ENCODE assay signal across 14 cellular contexts in genomic region chr1:245952383-245952989, GRCh38.
DNase-seq lines count a peak whose midpoint lies in the region; ATAC-seq and TF ChIP-seq lines count a peak whose summit lies in the region.
"Had no signal": no experiment of that assay in that cellular context is flagged by ENCODE, and none has a peak within 500 bp of the region (broad histone marks: within the 10 kb centered on the region; RNA-seq: fewer than 3 reads in every experiment).

No MANE protein-coding gene starts in this region.

- no peak overlapping the region; the same call in 1 of the 2 replicates for H2AFZ ChIP-seq in OCI-LY3 (ENCODE audit: low read depth, low read length)

- peak overlapping the region; percentile 89 for H3K27ac ChIP-seq in CD4-positive, CD25-positive, alpha-beta regulatory T cell (ENCODE audit: insufficient read depth, low read length, poor library complexity, severe bottlenecking)
- H3K27ac ChIP-seq in OCI-LY3 (ENCODE audit: low read length): no peak overlapping the region

- peaks cover 7 to 30% (median 24%) of the 10 kb centered on the region in 4 donors for H3K4me1 Mint-ChIP-seq in CD4-positive, CD25-positive, alpha-beta regulatory T cell
- H3K4me1 Mint-ChIP-seq in endothelial cell (ENCODE audit: unreplicated experiment) (peaks cover 7% of the 10 kb centered on the region), Calu3 (ENCODE audit: low read depth, unreplicated experiment) (peaks cover 10% of the 10 kb centered on the region)

- intact Hi-C loops in Calu3 (cut with micrococcal nuclease; ENCODE audit: unreplicated experiment): no loop called here

- CTCF ChIA-PET in Calu3 (lab: Charles Lee): no interaction called here

- H3K4me3 Mint-ChIP-seq in CD4-positive, CD25-positive, alpha-beta regulatory T cell: peak overlapping the region; percentile 48 to 79 (median 68)
- no peak overlapping the region for H3K4me3 Mint-ChIP-seq in endothelial cell (ENCODE audit: unreplicated experiment)
- no peak overlapping the region for H3K4me3 Mint-ChIP-seq in Calu3 (ENCODE audit: low read depth, unreplicated experiment)

- H3K9me3 ChIP-seq in CD4-positive, CD25-positive, alpha-beta regulatory T cell (ENCODE audit: control insufficient read depth in 2 of 2, low read length in 2 of 2): no peaks in the 10 kb centered on the region
- no peaks in the 10 kb centered on the region for H3K9me3 ChIP-seq in OCI-LY3 (ENCODE audit: insufficient read depth, low read length)
- H3K9me3 ChIP-seq: testis had no signal

- no peak overlapping the region for H3K9ac ChIP-seq in OCI-LY3 (ENCODE audit: low read length)

- no TSS peak for BruUV-seq in Calu3 (replicated peaks; lab: Mats Ljungman, UMichigan)

- peak overlapping the region in 2 of 3 donors; percentile 84 to 100 for H3K27ac Mint-ChIP-seq in CD4-positive, CD25-positive, alpha-beta regulatory T cell
- H3K27ac Mint-ChIP-seq in endothelial cell (ENCODE audit: unreplicated experiment): no peak overlapping the region
- H3K27ac Mint-ChIP-seq in Calu3 (ENCODE audit: unreplicated experiment): no peak overlapping the region
- H3K27ac Mint-ChIP-seq: progenitor cell of endocrine pancreas had no signal

- H4K20me1 ChIP-seq in OCI-LY3 (ENCODE audit: insufficient read depth, low read length): no peaks in the 10 kb centered on the region

- peaks cover 0 to 1% (median 0%) of the 10 kb centered on the region in 7 donors for H3K9me3 Mint-ChIP-seq in CD4-positive, CD25-positive, alpha-beta regulatory T cell
- H3K9me3 Mint-ChIP-seq in endothelial cell (ENCODE audit: unreplicated experiment) (no peaks in the 10 kb centered on the region), Calu3 (ENCODE audit: low read depth, unreplicated experiment) (peaks cover 3% of the 10 kb centered on the region)

- peaks cover 50% of the 10 kb centered on the region for H3K4me1 ChIP-seq in CD4-positive, CD25-positive, alpha-beta regulatory T cell (ENCODE audit: control insufficient read depth, insufficient read depth, low read length, poor library complexity, severe bottlenecking)
- peaks cover 23% of the 10 kb centered on the region for H3K4me1 ChIP-seq in OCI-LY3 (ENCODE audit: low read length)
- H3K4me1 ChIP-seq: testis had no signal

- peak overlapping the region; percentile 85 for H3K4me2 ChIP-seq in OCI-LY3 (ENCODE audit: low read length)

- no peaks in the 10 kb centered on the region for H3K79me2 ChIP-seq in OCI-LY3 (ENCODE audit: low read length)

- no peaks in the 10 kb centered on the region for H3K36me3 ChIP-seq in CD4-positive, CD25-positive, alpha-beta regulatory T cell (ENCODE audit: control insufficient read depth, insufficient read depth, low read length)
- H3K36me3 ChIP-seq in OCI-LY3 (replicated peaks; ENCODE audit: low read depth, low read length): no peaks in the 10 kb centered on the region

- ATAC-seq in CD4-positive, CD25-positive, alpha-beta regulatory T cell (ENCODE audit: low read depth in 2 of 2): no peak
- ATAC-seq in HG02970 (IDR thresholded peaks at IDR 0.05; ENCODE audit: low FRiP score, unreplicated experiment): no peak

- no peak for DNase-seq in CD4-positive, CD25-positive, alpha-beta regulatory T cell
- DNase-seq in GM13977 (ENCODE audit: low spot score) (peak; percentile 17), left kidney (ENCODE audit: low read depth, low spot score) (peak; percentile 87), endothelial cell (ENCODE audit: low spot score) (no peak), Calu3 (no peak), NCI-H1092 (lab: John Stamatoyannopoulos, UW) (no peak)
- DNase-seq: cortex of kidney, glutamatergic neuron, NCI-H2171 treated with DMSO at 0.1 percent for 48 hours, SHP77, testis had no signal

- in situ Hi-C loops in GM13977 (cut with MboI; ENCODE audit: low pct_unique_long_range_greater_than_20kb, low sequenced_read_pairs, unreplicated experiment): no loop called here

- peak overlapping the region; percentile 78 for H3K4me3 ChIP-seq in CD4-positive, CD25-positive, alpha-beta regulatory T cell (ENCODE audit: low read depth, low read length)
- H3K4me3 ChIP-seq in OCI-LY3 (ENCODE audit: low read length): no peak overlapping the region
- H3K4me3 ChIP-seq: testis had no signal

- H3K27me3 Mint-ChIP-seq in CD4-positive, CD25-positive, alpha-beta regulatory T cell: no peaks in the 10 kb centered on the region
- H3K27me3 Mint-ChIP-seq in endothelial cell (ENCODE audit: unreplicated experiment) (no peaks in the 10 kb centered on the region), Calu3 (ENCODE audit: unreplicated experiment) (no peaks in the 10 kb centered on the region)
- H3K27me3 Mint-ChIP-seq: progenitor cell of endocrine pancreas had no signal

- TF ChIP-seq CTCF in GM13977 (IDR thresholded peaks at IDR 0.05; ENCODE audit: extremely low read depth, insufficient read depth, missing control alignments): no peak
- TF ChIP-seq CTCF in OCI-LY3 (IDR thresholded peaks at IDR 0.05; ENCODE audit: low read depth, low read length): no peak
- no peak for TF ChIP-seq CTCF in endothelial cell (IDR thresholded peaks at IDR 0.05; ENCODE audit: unreplicated experiment)
- no peak for TF ChIP-seq CTCF in Calu3 (IDR thresholded peaks at IDR 0.05; ENCODE audit: unreplicated experiment)

- H3K27me3 ChIP-seq in CD4-positive, CD25-positive, alpha-beta regulatory T cell (ENCODE audit: control insufficient read depth, insufficient read depth, low read length): no peaks in the 10 kb centered on the region
- H3K27me3 ChIP-seq in OCI-LY3 (ENCODE audit: low read depth, low read length): no peaks in the 10 kb centered on the region
- H3K27me3 ChIP-seq: testis had no signal

- H3K36me3 Mint-ChIP-seq in CD4-positive, CD25-positive, alpha-beta regulatory T cell: peaks cover 2% of the 10 kb centered on the region
- no peaks in the 10 kb centered on the region for H3K36me3 Mint-ChIP-seq in endothelial cell (ENCODE audit: low read depth, unreplicated experiment)
- no peaks in the 10 kb centered on the region for H3K36me3 Mint-ChIP-seq in Calu3 (ENCODE audit: insufficient read depth, unreplicated experiment)

Comparison
In these comparisons a context has a peak if more than half of its experiments do, and no peak if none do; other contexts are left out.
1. DNase-seq: peak in GM13977 (single experiment) and left kidney (single experiment); none in CD4-positive, CD25-positive, alpha-beta regulatory T cell (0 of 3), endothelial cell (single experiment), Calu3 (single experiment) and NCI-H1092 (single experiment).
2. H3K27ac Mint-ChIP-seq: peak in CD4-positive, CD25-positive, alpha-beta regulatory T cell (2 of 3); none in endothelial cell (single experiment) and Calu3 (single experiment).
3. H3K4me3 Mint-ChIP-seq: peak in CD4-positive, CD25-positive, alpha-beta regulatory T cell (4 of 4); none in endothelial cell (single experiment) and Calu3 (single experiment).